ENCODE assay signal across 20 cellular contexts in genomic region chr7:116208919-116209318, GRCh38.
"Had no signal": no experiment of that assay in that cellular context is flagged by ENCODE, and none has a peak within 500 bp of the region (broad histone marks: within the 10 kb centered on the region; RNA-seq: fewer than 3 reads in every experiment).

No MANE protein-coding gene starts in this region.

- H3K9me3 ChIP-seq: left lung, ovary, thoracic aorta, tibial nerve, upper lobe of left lung had no signal

- DNase-seq: cortex of kidney; effector memory CD8-positive, alpha-beta T cell; erythroblast; head of caudate nucleus; kidney; left lung; mesenchymal stem cell; nephron progenitor cell; occipital lobe; ovary; stimulated activated CD4-positive, alpha-beta T cell treated with anti-CD3 and anti-CD28 coated beads, Interleukin-15, amount 100 ng/mL, for 24 hours; stimulated activated CD4-positive, alpha-beta T cell treated with anti-CD3 and anti-CD28 coated beads, Interleukin-2, amount 100 ng/mL, for 48 hours; stimulated activated naive B cell treated with anti-CD40 and anti-IgM and Interleukin-4, amounts not matched to agents 10 μg/mL and 1 μg/mL and 100 μg/mL, for 72 hours; upper lobe of left lung had no signal

- H3K27me3 ChIP-seq: left lung, ovary, upper lobe of left lung had no signal

- H3K27ac ChIP-seq: left lung, ovary, tibial nerve, upper lobe of left lung had no signal

- H3K36me3 Mint-ChIP-seq: mesothelial cell of epicardium had no signal

- H3K4me3 Mint-ChIP-seq: nephron progenitor cell; stimulated activated naive B cell treated with anti-CD40 and anti-IgM and Interleukin-4, amounts not matched to agents 10 μg/mL and 1 μg/mL and 100 μg/mL, for 72 hours had no signal

- H3K9me3 Mint-ChIP-seq: effector memory CD8-positive, alpha-beta T cell; mesothelial cell of epicardium; nephron progenitor cell; stimulated activated naive B cell treated with anti-CD40 and anti-IgM and Interleukin-4, amounts not matched to agents 10 μg/mL and 1 μg/mL and 100 μg/mL, for 72 hours; stimulated activated naive CD8-positive, alpha-beta T cell treated with anti-CD3 and anti-CD28 coated beads, Interleukin-15, Interleukin-2, amounts not matched to agents 100 ng/mL and 50 ng/mL, for 24 hours had no signal

- H3K27me3 Mint-ChIP-seq: effector memory CD8-positive, alpha-beta T cell; naive thymus-derived CD8-positive, alpha-beta T cell; stimulated activated naive B cell treated with anti-CD40 and anti-IgM and Interleukin-4, amounts not matched to agents 10 μg/mL and 1 μg/mL and 100 μg/mL, for 72 hours; stimulated activated naive CD8-positive, alpha-beta T cell treated with anti-CD3 and anti-CD28 coated beads, Interleukin-15, Interleukin-2, amounts not matched to agents 100 ng/mL and 50 ng/mL, for 24 hours had no signal

- H3K4me3 ChIP-seq: left lung, ovary, skin epidermis, thoracic aorta, tibial nerve, upper lobe of left lung had no signal

- ATAC-seq: effector memory CD8-positive, alpha-beta T cell; left lung; naive thymus-derived CD8-positive, alpha-beta T cell; stimulated activated naive B cell treated with anti-CD40 and anti-IgM and Interleukin-4, amounts not matched to agents 10 μg/mL and 1 μg/mL and 100 μg/mL, for 72 hours had no signal

- H3K36me3 ChIP-seq: left lung, ovary, thoracic aorta, tibial nerve, upper lobe of left lung had no signal

- H3K27ac Mint-ChIP-seq: mesothelial cell of epicardium; nephron progenitor cell; stimulated activated naive B cell treated with anti-CD40 and anti-IgM and Interleukin-4, amounts not matched to agents 10 μg/mL and 1 μg/mL and 100 μg/mL, for 72 hours had no signal
